Comparison of ENCODE assay signal across 30 cellular contexts in genomic region chr2:223800908-223801307, GRCh38. TPM values are rescaled to one million over a fixed set of nuclear protein-coding genes. Genes with fewer than 3 reads are reported as not detected.
DNase-seq lines count a peak whose midpoint lies in the region; ATAC-seq and TF ChIP-seq lines count a peak whose summit lies in the region.
"Had no signal": no experiment of that assay in that cellular context is flagged by ENCODE, and none has a peak within 500 bp of the region (broad histone marks: within the 10 kb centered on the region; RNA-seq: fewer than 3 reads in every experiment).

No MANE protein-coding gene starts in this region.

- peak overlapping the region; percentile 94 for H3K27ac ChIP-seq in RWPE2 (ENCODE audit: poor library complexity, severe bottlenecking)
- H3K27ac ChIP-seq: gastroesophageal sphincter, KMS-11, prostate gland, thoracic aorta, vagina had no signal

- peaks cover 50% of the 10 kb centered on the region for H3K4me1 ChIP-seq in RWPE2 (ENCODE audit: insufficient read depth, poor library complexity, severe bottlenecking)
- H3K4me1 ChIP-seq: gastroesophageal sphincter, prostate gland, vagina had no signal

- peaks cover 10% of the 10 kb centered on the region; the same call in 1 of the 2 replicates for H3K36me3 ChIP-seq in RWPE2 (ENCODE audit: low read depth)
- H3K36me3 ChIP-seq: gastroesophageal sphincter, prostate gland, thoracic aorta, vagina had no signal

- intact Hi-C loops in left colon (cut with DNase I, micrococcal nuclease) = no loop called here

- no peak for DNase-seq in stimulated activated naive CD8-positive, alpha-beta T cell treated with anti-CD3 and anti-CD28 coated beads, Interleukin-15, amount 100 ng/mL, for 72 hours
- no peak for DNase-seq in RWPE2 (ENCODE audit: low spot score)
- no peak for DNase-seq in CD1c-positive myeloid dendritic cell (ENCODE audit: extremely low spot score)
- no peak for DNase-seq in DMS53 (lab: John Stamatoyannopoulos, UW)
- DNase-seq in left colon = no peak
- DNase-seq: activated CD4-positive, alpha-beta T cell treated with anti-CD3 and anti-CD28 coated beads for 4 hours; activated gamma-delta T cell; activated T-cell treated with anti-CD3 and anti-CD28 coated beads, Interleukin-2, amount 50 U/mL, for 24 hours; CD8-positive, alpha-beta memory T cell; GDM1; hippocampal formation; left cardiac atrium; MM.1S; NCI-H1417; NCI-H2081 treated with DMSO at 0.1 percent for 48 hours; NCI-H226; NCI-H748 treated with DMSO at 0.1 percent for 48 hours; Right ventricle myocardium superior; stimulated activated CD4-positive, alpha-beta T cell treated with anti-CD3 and anti-CD28 coated beads, Interleukin-12 subunit alpha, Interleukin-12 subunit beta, amount 100 ng/mL, for 4 hours; stimulated activated CD4-positive, alpha-beta T cell treated with anti-CD3 and anti-CD28 coated beads, Interleukin-4, amount 100 ng/mL, for 24 hours; stimulated activated naive CD4-positive, alpha-beta T cell had no signal

- no peaks in the 10 kb centered on the region for H3K27me3 ChIP-seq in RWPE2 (ENCODE audit: insufficient read depth, poor library complexity, severe bottlenecking)
- H3K27me3 ChIP-seq: gastroesophageal sphincter, vagina had no signal

- H3K9me3 ChIP-seq in RWPE2 (ENCODE audit: severe bottlenecking) = no peaks in the 10 kb centered on the region
- H3K9me3 ChIP-seq: gastroesophageal sphincter, prostate gland, thoracic aorta, vagina had no signal

- peaks cover 26% of the 10 kb centered on the region for H3K4me1 Mint-ChIP-seq in stimulated activated naive CD8-positive, alpha-beta T cell treated with anti-CD3 and anti-CD28 coated beads, Interleukin-15, Interleukin-2, amounts not matched to agents 100 ng/mL and 50 ng/mL, for 24 hours (ENCODE audit: low read depth)
- peaks cover 11% of the 10 kb centered on the region for H3K4me1 Mint-ChIP-seq in stimulated activated naive CD8-positive, alpha-beta T cell treated with anti-CD3 and anti-CD28 coated beads, Interleukin-15, amount 100 ng/mL, for 72 hours

- peak overlapping the region; percentile 24 for H3K27ac Mint-ChIP-seq in stimulated activated naive CD8-positive, alpha-beta T cell treated with anti-CD3 and anti-CD28 coated beads, Interleukin-15, Interleukin-2, amounts not matched to agents 100 ng/mL and 50 ng/mL, for 24 hours
- no peak overlapping the region for H3K27ac Mint-ChIP-seq in stimulated activated naive CD8-positive, alpha-beta T cell treated with anti-CD3 and anti-CD28 coated beads, Interleukin-15, amount 100 ng/mL, for 72 hours
- H3K27ac Mint-ChIP-seq: activated T-cell treated with anti-CD3 and anti-CD28 coated beads, Interleukin-2, amount 50 U/mL, for 24 hours; CD8-positive, alpha-beta memory T cell had no signal

- no peak for TF ChIP-seq CTCF in RWPE2 (IDR thresholded peaks at IDR 0.05; ENCODE audit: poor library complexity, severe bottlenecking)

- H3K4me3 Mint-ChIP-seq in stimulated activated naive CD8-positive, alpha-beta T cell treated with anti-CD3 and anti-CD28 coated beads, Interleukin-15, Interleukin-2, amounts not matched to agents 100 ng/mL and 50 ng/mL, for 24 hours = no peak overlapping the region
- H3K4me3 Mint-ChIP-seq in stimulated activated naive CD8-positive, alpha-beta T cell treated with anti-CD3 and anti-CD28 coated beads, Interleukin-15, amount 100 ng/mL, for 72 hours = no peak overlapping the region
- H3K4me3 Mint-ChIP-seq: activated T-cell treated with anti-CD3 and anti-CD28 coated beads, Interleukin-2, amount 50 U/mL, for 24 hours; CD8-positive, alpha-beta memory T cell had no signal

- H3K27me3 Mint-ChIP-seq in stimulated activated naive CD8-positive, alpha-beta T cell treated with anti-CD3 and anti-CD28 coated beads, Interleukin-15, Interleukin-2, amounts not matched to agents 100 ng/mL and 50 ng/mL, for 24 hours = no peaks in the 10 kb centered on the region
- H3K27me3 Mint-ChIP-seq in stimulated activated naive CD8-positive, alpha-beta T cell treated with anti-CD3 and anti-CD28 coated beads, Interleukin-15, amount 100 ng/mL, for 72 hours = no peaks in the 10 kb centered on the region
- H3K27me3 Mint-ChIP-seq: activated T-cell treated with anti-CD3 and anti-CD28 coated beads, Interleukin-2, amount 50 U/mL, for 24 hours; CD8-positive, alpha-beta memory T cell had no signal

- ATAC-seq in stimulated activated naive CD8-positive, alpha-beta T cell treated with anti-CD3 and anti-CD28 coated beads, Interleukin-15, amount 100 ng/mL, for 72 hours = no peak
- peak; percentile 24 for ATAC-seq in HG03432 (IDR thresholded peaks at IDR 0.05; ENCODE audit: unreplicated experiment)
- ATAC-seq in RWPE2 (ENCODE audit: low read depth) = no peak
- ATAC-seq in GM21619 (IDR thresholded peaks at IDR 0.05; ENCODE audit: unreplicated experiment) = no peak
- ATAC-seq in left colon = no peak
- ATAC-seq: gastroesophageal sphincter, left cardiac atrium, sciatic nerve had no signal

- H3K9me3 Mint-ChIP-seq in stimulated activated naive CD8-positive, alpha-beta T cell treated with anti-CD3 and anti-CD28 coated beads, Interleukin-15, Interleukin-2, amounts not matched to agents 100 ng/mL and 50 ng/mL, for 24 hours = no peaks in the 10 kb centered on the region
- no peaks in the 10 kb centered on the region for H3K9me3 Mint-ChIP-seq in stimulated activated naive CD8-positive, alpha-beta T cell treated with anti-CD3 and anti-CD28 coated beads, Interleukin-15, amount 100 ng/mL, for 72 hours
- H3K9me3 Mint-ChIP-seq: activated T-cell treated with anti-CD3 and anti-CD28 coated beads, Interleukin-2, amount 50 U/mL, for 24 hours; CD8-positive, alpha-beta memory T cell had no signal

- no peaks in the 10 kb centered on the region for H3K36me3 Mint-ChIP-seq in stimulated activated naive CD8-positive, alpha-beta T cell treated with anti-CD3 and anti-CD28 coated beads, Interleukin-15, Interleukin-2, amounts not matched to agents 100 ng/mL and 50 ng/mL, for 24 hours (ENCODE audit: low read depth)

- H3K4me3 ChIP-seq in RWPE2 (ENCODE audit: severe bottlenecking) = no peak overlapping the region
- H3K4me3 ChIP-seq: gastroesophageal sphincter, prostate gland, thoracic aorta, vagina had no signal

RNA-seq across cellular contexts. Expression of gene AP1S3, which starts 36.5 kb away (rescaled TPM):
- total RNA-seq in left colon = 10 to 100 TPM in 1 of 2 donors, 1 to 10 TPM in 1; 7.0 to 13.5 TPM
